In genomic region chr1:177914603-177915002, GRCh38 we compare ENCODE assay signal across 19 cellular contexts.
"Had no signal": no experiment of that assay in that cellular context is flagged by ENCODE, and none has a peak within 500 bp of the region (broad histone marks: within the 10 kb centered on the region; RNA-seq: fewer than 3 reads in every experiment).

No MANE protein-coding gene starts in this region.

- DNase-seq: activated CD4-positive, alpha-beta T cell treated with anti-CD3 and anti-CD28 coated beads, Interleukin-2, amount 50 U/mL, for 4 hours; activated CD4-positive, CD25-positive, alpha-beta regulatory T cell treated with anti-CD3 and anti-CD28 coated beads, Interleukin-2, amount 50 U/mL, for 72 hours; activated naive CD4-positive, alpha-beta T cell treated with anti-CD3 and anti-CD28 coated beads for 36 hours; activated naive CD8-positive, alpha-beta T cell treated with anti-CD3 and anti-CD28 coated beads, Interleukin-2, amount 50 U/mL, for 24 hours; aorta; dermis blood vessel endothelial cell; effector memory CD8-positive, alpha-beta T cell; erythroblast; hippocampal formation; kidney; left ventricle myocardium superior; mesendoderm; natural killer cell; posterior cingulate gyrus; stimulated activated CD4-positive, alpha-beta T cell treated with anti-CD3 and anti-CD28 coated beads, Interleukin-15, amount 100 ng/mL, for 24 hours; stimulated activated CD4-positive, alpha-beta T cell treated with anti-CD3 and anti-CD28 coated beads, Interleukin-4, amount 100 ng/mL, for 1 hour; stimulated activated naive CD4-positive, alpha-beta T cell; trophoblast cell had no signal

- ATAC-seq: activated naive CD8-positive, alpha-beta T cell treated with anti-CD3 and anti-CD28 coated beads, Interleukin-2, amount 50 U/mL, for 24 hours; effector memory CD8-positive, alpha-beta T cell; left ventricle myocardium superior; natural killer cell had no signal

- H3K27ac ChIP-seq: neutrophil had no signal

- H3K9me3 ChIP-seq: neutrophil had no signal

- H3K36me3 ChIP-seq: neutrophil had no signal

- FAIRE-seq: kidney had no signal
